ENCODE assay signal across 14 cellular contexts in genomic region chr17:80763293-80763867, GRCh38.
A peak's percentile ranks its signal among the peaks of the same experiment; 100 is the strongest.
DNase-seq lines count a peak whose midpoint lies in the region; ATAC-seq and TF ChIP-seq lines count a peak whose summit lies in the region.
"Had no signal": no experiment of that assay in that cellular context is flagged by ENCODE, and none has a peak within 500 bp of the region (broad histone marks: within the 10 kb centered on the region; RNA-seq: fewer than 3 reads in every experiment).

No MANE protein-coding gene starts in this region.

- H3K36me3 ChIP-seq in effector memory CD4-positive, alpha-beta T cell (ENCODE audit: control insufficient read depth, insufficient read depth, low read length): no peaks in the 10 kb centered on the region
- peaks cover 0 to 5% (median 0%) of the 10 kb centered on the region in 3 donors for H3K36me3 ChIP-seq in tibial nerve
- H3K36me3 ChIP-seq: WERI-Rb-1 had no signal

- no peaks in the 10 kb centered on the region for H3K9me3 Mint-ChIP-seq in activated naive CD4-positive, alpha-beta T cell treated with anti-CD3 and anti-CD28 coated beads, Interleukin-2, amount 10 ng/mL, durations not matched to agents 7 days and 5 days
- H3K9me3 Mint-ChIP-seq in T-helper 1 cell treated with Interleukin-12 subunit alpha and Interleukin-12 subunit beta and Interleukin-4 antibody, amounts not matched to agents 30 μg/mL and 1 μg/mL, for 36 hours: no peaks in the 10 kb centered on the region
- no peaks in the 10 kb centered on the region for H3K9me3 Mint-ChIP-seq in type B pancreatic cell
- H3K9me3 Mint-ChIP-seq: mesothelial cell of epicardium had no signal

- H3K4me1 Mint-ChIP-seq in activated naive CD4-positive, alpha-beta T cell treated with anti-CD3 and anti-CD28 coated beads, Interleukin-2, amount 10 ng/mL, durations not matched to agents 7 days and 5 days: peaks cover 89% of the 10 kb centered on the region
- H3K4me1 Mint-ChIP-seq in T-helper 1 cell treated with Interleukin-12 subunit alpha and Interleukin-12 subunit beta and Interleukin-4 antibody, amounts not matched to agents 30 μg/mL and 1 μg/mL, for 36 hours (ENCODE audit: low read depth): peaks cover 66% of the 10 kb centered on the region
- peaks cover 11% of the 10 kb centered on the region for H3K4me1 Mint-ChIP-seq in type B pancreatic cell (ENCODE audit: unreplicated experiment)

- H3K27me3 Mint-ChIP-seq in activated naive CD4-positive, alpha-beta T cell treated with anti-CD3 and anti-CD28 coated beads, Interleukin-2, amount 10 ng/mL, durations not matched to agents 7 days and 5 days: no peaks in the 10 kb centered on the region
- H3K27me3 Mint-ChIP-seq in T-helper 1 cell treated with Interleukin-12 subunit alpha and Interleukin-12 subunit beta and Interleukin-4 antibody, amounts not matched to agents 30 μg/mL and 1 μg/mL, for 36 hours (ENCODE audit: low read depth): no peaks in the 10 kb centered on the region
- H3K27me3 Mint-ChIP-seq in type B pancreatic cell: no peaks in the 10 kb centered on the region

- ATAC-seq in HG03280 (IDR thresholded peaks at IDR 0.05; ENCODE audit: unreplicated experiment): no peak

- H3K4me3 Mint-ChIP-seq in activated naive CD4-positive, alpha-beta T cell treated with anti-CD3 and anti-CD28 coated beads, Interleukin-2, amount 10 ng/mL, durations not matched to agents 7 days and 5 days: peak overlapping the region; percentile 48
- H3K4me3 Mint-ChIP-seq in T-helper 1 cell treated with Interleukin-12 subunit alpha and Interleukin-12 subunit beta and Interleukin-4 antibody, amounts not matched to agents 30 μg/mL and 1 μg/mL, for 36 hours: peak overlapping the region; percentile 54
- H3K4me3 Mint-ChIP-seq in type B pancreatic cell: no peak overlapping the region
- H3K4me3 Mint-ChIP-seq: mesothelial cell of epicardium had no signal

- peaks cover 31% of the 10 kb centered on the region for H3K36me3 Mint-ChIP-seq in activated naive CD4-positive, alpha-beta T cell treated with anti-CD3 and anti-CD28 coated beads, Interleukin-2, amount 10 ng/mL, durations not matched to agents 7 days and 5 days
- H3K36me3 Mint-ChIP-seq in T-helper 1 cell treated with Interleukin-12 subunit alpha and Interleukin-12 subunit beta and Interleukin-4 antibody, amounts not matched to agents 30 μg/mL and 1 μg/mL, for 36 hours (ENCODE audit: low read depth): peaks cover 34% of the 10 kb centered on the region
- H3K36me3 Mint-ChIP-seq in type B pancreatic cell: peaks cover 3% of the 10 kb centered on the region

- H3K4me3 ChIP-seq in effector memory CD4-positive, alpha-beta T cell (ENCODE audit: insufficient read depth, low read depth, low read length, poor library complexity, severe bottlenecking): no peak overlapping the region
- no peak overlapping the region for H3K4me3 ChIP-seq in tibial nerve

- peak overlapping the region; percentile 5 for H3K27ac ChIP-seq in effector memory CD4-positive, alpha-beta T cell (ENCODE audit: insufficient read depth, low read length, poor library complexity, severe bottlenecking)
- no peak overlapping the region for H3K27ac ChIP-seq in tibial nerve
- H3K27ac ChIP-seq: WERI-Rb-1 had no signal

- peak overlapping the region; percentile 98 for H3K27ac Mint-ChIP-seq in activated naive CD4-positive, alpha-beta T cell treated with anti-CD3 and anti-CD28 coated beads, Interleukin-2, amount 10 ng/mL, durations not matched to agents 7 days and 5 days
- H3K27ac Mint-ChIP-seq in T-helper 1 cell treated with Interleukin-12 subunit alpha and Interleukin-12 subunit beta and Interleukin-4 antibody, amounts not matched to agents 30 μg/mL and 1 μg/mL, for 36 hours: peak overlapping the region; percentile 87
- H3K27ac Mint-ChIP-seq in type B pancreatic cell: no peak overlapping the region
- H3K27ac Mint-ChIP-seq: mesothelial cell of epicardium had no signal

- TF ChIP-seq EP300 in tibial nerve (IDR thresholded peaks at IDR 0.05): no peak

- H3K4me1 ChIP-seq in effector memory CD4-positive, alpha-beta T cell (ENCODE audit: control insufficient read depth, insufficient read depth, low read length, poor library complexity, severe bottlenecking): peaks cover 56% of the 10 kb centered on the region
- peaks cover 0 to 5% (median 0%) of the 10 kb centered on the region in 4 donors for H3K4me1 ChIP-seq in tibial nerve

- 82 to 84% methylated on average over 15 of the region's 15 CpGs for WGBS in tibial nerve, 2 donors

- no peaks in the 10 kb centered on the region for H3K9me3 ChIP-seq in effector memory CD4-positive, alpha-beta T cell (ENCODE audit: control insufficient read depth, low read length)
- H3K9me3 ChIP-seq in tibial nerve: no peaks in the 10 kb centered on the region

- no peak for TF ChIP-seq POLR2A in tibial nerve (IDR thresholded peaks at IDR 0.05)

- H3K27me3 ChIP-seq in effector memory CD4-positive, alpha-beta T cell (replicated peaks; ENCODE audit: control insufficient read depth, insufficient read depth, low read length, poor library complexity, severe bottlenecking): no peaks in the 10 kb centered on the region
- no peaks in the 10 kb centered on the region for H3K27me3 ChIP-seq in tibial nerve

- TF ChIP-seq CTCF in type B pancreatic cell (conservative IDR thresholded peaks at IDR 0.05): no peak
- no peak for TF ChIP-seq CTCF in tibial nerve (IDR thresholded peaks at IDR 0.05)

- DNase-seq in activated naive CD4-positive, alpha-beta T cell treated with anti-CD3 and anti-CD28 coated beads, Interleukin-2, amount 10 ng/mL, durations not matched to agents 7 days and 5 days: no peak
- no peak for DNase-seq in activated naive CD4-positive, alpha-beta T cell treated with Interleukin-2 at 50 U/mL for 16 hours
- DNase-seq in effector memory CD4-positive, alpha-beta T cell: no peak
- DNase-seq in type B pancreatic cell (ENCODE audit: extremely low spot score, unreplicated experiment) (peak; percentile 2), iPS-NIHi7 (ENCODE audit: extremely low spot score) (no peak), tibial nerve (ENCODE audit: low spot score in 2 of 2) (no peak)
- DNase-seq: aorta, hippocampal formation, NCI-H1694, Right ventricle myocardium superior, WERI-Rb-1 had no signal

- CTCF ChIA-PET in activated naive CD4-positive, alpha-beta T cell treated with anti-CD3 and anti-CD28 coated beads, Interleukin-2, amount 10 ng/mL, durations not matched to agents 7 days and 5 days (lab: Charles Lee): interaction anchor here (1.0 to 1.3 kb wide), 2 partner anchors 10 to 18 kb away, joined by 3 read pairs; no protein-coding TSS in a partner anchor
